Comparison of ENCODE assay signal across 1 cellular context in the genomic region with DNA sequence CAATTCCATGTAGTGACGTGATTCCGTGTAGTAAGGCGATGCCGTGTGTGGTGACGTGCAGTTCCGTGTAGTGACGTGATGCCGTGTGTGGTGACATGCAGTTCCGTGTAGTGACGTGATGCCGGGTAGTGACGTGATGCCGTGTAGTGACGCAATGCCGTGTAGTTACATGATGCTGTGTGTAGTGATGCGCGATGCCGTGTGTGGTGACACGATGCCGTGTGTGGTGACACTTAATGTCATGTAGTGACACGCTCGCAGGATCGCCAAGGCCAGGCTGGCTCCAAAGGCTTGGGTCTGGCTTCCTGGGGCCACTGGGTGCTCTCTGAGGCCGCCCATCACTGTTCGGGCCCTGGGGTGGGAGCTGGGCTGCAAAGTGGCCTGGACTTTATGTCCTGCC.
TF ChIP-seq lines count a peak whose summit lies in the region.

No MANE protein-coding gene starts in this region.

TF ChIP-seq in K562, 482 proteins besides CTCF, POLR2A, EP300 and RAD21:
- TF ChIP-seq CEBPG (CRISPR knock-in tag; IDR thresholded peaks at IDR 0.05) (peak; percentile 46; the same call in 1 of the 2 replicates), CEBPG (tag; conservative IDR thresholded peaks at IDR 0.05 in 1 of 2, IDR thresholded peaks at IDR 0.05 in 1 of 2) (no peak), SMARCC2 (IDR thresholded peaks at IDR 0.05; ENCODE audit: low read depth) (no peak), GTF2A2 (tag; IDR thresholded peaks at IDR 0.05) (no peak), CREM (IDR thresholded peaks at IDR 0.05; ENCODE audit: low read depth) (0 out of 2 replicates have a peak, but pooled peaks have one; percentile 30), CEBPB (tag; IDR thresholded peaks at IDR 0.05) (peak; percentile 67), ATF1 (CRISPR knock-in tag; IDR thresholded peaks at IDR 0.05) (no peak), ATF1 (tag; IDR thresholded peaks at IDR 0.05) (peak; percentile 58; the same call in 1 of the 2 replicates), CTBP1 (IDR thresholded peaks at IDR 0.05; ENCODE audit: borderline replicate concordance) (no peak)
- TF ChIP-seq, protein P1, sequence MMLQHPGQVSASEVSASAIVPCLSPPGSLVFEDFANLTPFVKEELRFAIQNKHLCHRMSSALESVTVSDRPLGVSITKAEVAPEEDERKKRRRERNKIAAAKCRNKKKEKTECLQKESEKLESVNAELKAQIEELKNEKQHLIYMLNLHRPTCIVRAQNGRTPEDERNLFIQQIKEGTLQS (IDR thresholded peaks at IDR 0.05), result peak; percentile 35; the same call in 1 of the 2 replicates
- TF ChIP-seq, protein P1 (CRISPR knock-in tag; conservative IDR thresholded peaks at IDR 0.05), result no peak
